In genomic region chr11:11022126-11022730, GRCh38 we compare ENCODE assay signal across 8 cellular contexts.
A peak's percentile ranks its signal among the peaks of the same experiment; 100 is the strongest.
DNase-seq lines count a peak whose midpoint lies in the region; ATAC-seq and TF ChIP-seq lines count a peak whose summit lies in the region.

No MANE protein-coding gene starts in this region.

- intact Hi-C loops in CD8-positive, alpha-beta T cell (cut with DNase I, micrococcal nuclease): loop anchor here (1.0 to 5.0 kb wide), 3 partner anchors 89 to 1025 kb away; no protein-coding TSS in a partner anchor

- ATAC-seq in CD8-positive, alpha-beta T cell: no peak
- no peak for ATAC-seq in GM19324 (IDR thresholded peaks at IDR 0.05; ENCODE audit: low FRiP score, unreplicated experiment)
- no peak for ATAC-seq in HG03159 (IDR thresholded peaks at IDR 0.05; ENCODE audit: unreplicated experiment)
- no peak for ATAC-seq in GM18858 (IDR thresholded peaks at IDR 0.05; ENCODE audit: unreplicated experiment)

- no peaks in the 10 kb centered on the region for H3K4me1 ChIP-seq in CD8-positive, alpha-beta T cell (ENCODE audit: insufficient read depth, low read length)
- H3K4me1 ChIP-seq in HAP-1: peaks cover 8% of the 10 kb centered on the region

- H4K20me1 ChIP-seq in SU-DHL-6 (ENCODE audit: low read depth, low read length): no peaks in the 10 kb centered on the region

- H3K36me3 Mint-ChIP-seq in CD8-positive, alpha-beta T cell: no peaks in the 10 kb centered on the region
- H3K36me3 Mint-ChIP-seq in glutamatergic neuron (ENCODE audit: unreplicated experiment): no peaks in the 10 kb centered on the region

- no peaks in the 10 kb centered on the region for H3K79me2 ChIP-seq in SU-DHL-6 (ENCODE audit: insufficient read depth, low read length)

- no peak overlapping the region for H3K27ac ChIP-seq in CD8-positive, alpha-beta T cell (ENCODE audit: low read depth, low read length)
- H3K27ac ChIP-seq in SU-DHL-6 (ENCODE audit: low read depth, low read length): no peak overlapping the region

- H3K27ac Mint-ChIP-seq in CD8-positive, alpha-beta T cell: no peak overlapping the region
- no peak overlapping the region for H3K27ac Mint-ChIP-seq in glutamatergic neuron (ENCODE audit: unreplicated experiment)

- no peaks in the 10 kb centered on the region for H3F3A ChIP-seq in SU-DHL-6 (ENCODE audit: insufficient read depth)

- no peaks in the 10 kb centered on the region for H3K27me3 ChIP-seq in CD8-positive, alpha-beta T cell (ENCODE audit: insufficient read depth, low read length)
- no peaks in the 10 kb centered on the region for H3K27me3 ChIP-seq in HAP-1 (ENCODE audit: low read depth)
- H3K27me3 ChIP-seq in SU-DHL-6 (ENCODE audit: low read length): no peaks in the 10 kb centered on the region

- H3K27me3 Mint-ChIP-seq in CD8-positive, alpha-beta T cell (ENCODE audit: low read depth): peaks cover 4% of the 10 kb centered on the region
- H3K27me3 Mint-ChIP-seq in glutamatergic neuron (ENCODE audit: unreplicated experiment): no peaks in the 10 kb centered on the region

- peak; percentile 63 for TF ChIP-seq CTCF in CD8-positive, alpha-beta T cell (IDR thresholded peaks at IDR 0.05)
- TF ChIP-seq CTCF in SU-DHL-6 (IDR thresholded peaks at IDR 0.05; ENCODE audit: insufficient read depth, low read length, poor library complexity, severe bottlenecking) (peak; percentile 40), glutamatergic neuron (IDR thresholded peaks at IDR 0.05; ENCODE audit: partially characterized antibody, unreplicated experiment) (peak; percentile 58)

- H2AFZ ChIP-seq in SU-DHL-6 (ENCODE audit: low read depth, low read length, severe bottlenecking): no peak overlapping the region

- in situ Hi-C loops in HAP-1 (cut with MboI; ENCODE audit: low sequenced_read_pairs): loop anchor here (5.0 to 10.0 kb wide), 3 partner anchors 90 to 243 kb away; no protein-coding TSS in a partner anchor

- CTCF ChIA-PET in CD8-positive, alpha-beta T cell (lab: Charles Lee): interaction anchor here (0.6 to 7.9 kb wide), 12 partner anchors 15 to 237 kb away, joined by 3 to 114 read pairs (median 8); no protein-coding TSS in a partner anchor

- H3K4me2 ChIP-seq in SU-DHL-6 (ENCODE audit: low read depth, low read length, poor library complexity, severe bottlenecking): no peak overlapping the region

- no peaks in the 10 kb centered on the region for H3K9me2 ChIP-seq in SU-DHL-6 (replicated peaks; ENCODE audit: insufficient read depth, low read length)

- POLR2A ChIA-PET in CD8-positive, alpha-beta T cell (lab: Charles Lee): no interaction called here

- H3K4me1 Mint-ChIP-seq in CD8-positive, alpha-beta T cell (ENCODE audit: low read depth): no peaks in the 10 kb centered on the region
- peaks cover 5% of the 10 kb centered on the region for H3K4me1 Mint-ChIP-seq in glutamatergic neuron (ENCODE audit: low read depth, unreplicated experiment)

- H3K4me3 Mint-ChIP-seq in CD8-positive, alpha-beta T cell: no peak overlapping the region
- H3K4me3 Mint-ChIP-seq in glutamatergic neuron (ENCODE audit: unreplicated experiment): no peak overlapping the region

- H3K9ac ChIP-seq in SU-DHL-6 (ENCODE audit: low read length): no peak overlapping the region

- H3K4me3 ChIP-seq in CD8-positive, alpha-beta T cell (ENCODE audit: low read depth, low read length): no peak overlapping the region
- no peak overlapping the region for H3K4me3 ChIP-seq in HAP-1
- no peak overlapping the region for H3K4me3 ChIP-seq in SU-DHL-6 (ENCODE audit: insufficient read depth, low read length, poor library complexity, severe bottlenecking)

- DNase-seq in CD8-positive, alpha-beta T cell: peak in 1 of 7 experiments; percentile 27
- DNase-seq in HAP-1 (ENCODE audit: low spot score in 2 of 2) (peak; percentile 41 to 47), glutamatergic neuron (no peak), occipital lobe (lab: John Stamatoyannopoulos, UW) (no peak)

- no peaks in the 10 kb centered on the region for H3K36me3 ChIP-seq in CD8-positive, alpha-beta T cell (ENCODE audit: insufficient read depth, low read length)
- H3K36me3 ChIP-seq in HAP-1 (replicated peaks) (no peaks in the 10 kb centered on the region), SU-DHL-6 (ENCODE audit: low read length) (no peaks in the 10 kb centered on the region)

- H3K9me3 Mint-ChIP-seq in CD8-positive, alpha-beta T cell: no peaks in the 10 kb centered on the region
- H3K9me3 Mint-ChIP-seq in glutamatergic neuron (ENCODE audit: unreplicated experiment): no peaks in the 10 kb centered on the region

- H3K9me3 ChIP-seq in CD8-positive, alpha-beta T cell (ENCODE audit: low read length): no peaks in the 10 kb centered on the region
- H3K9me3 ChIP-seq in HAP-1 (no peaks in the 10 kb centered on the region), SU-DHL-6 (ENCODE audit: insufficient read depth, low read length) (no peaks in the 10 kb centered on the region)

Comparison
In these comparisons a context has a peak if more than half of its experiments do, and no peak if none do; other contexts are left out.
1. DNase-seq: peak in HAP-1 (2 of 2); none in glutamatergic neuron (single experiment) and occipital lobe (single experiment).
2. Peak in every context shown above with its lines, with median percentiles within 50 percentile points of each other: CTCF ChIP-seq.